14 cellular contexts compared by ENCODE assay signal in genomic region chr5:68428232-68428811, GRCh38.
"Had no signal": no experiment of that assay in that cellular context is flagged by ENCODE, and none has a peak within 500 bp of the region (broad histone marks: within the 10 kb centered on the region; RNA-seq: fewer than 3 reads in every experiment).

No MANE protein-coding gene starts in this region.

- H3K27ac Mint-ChIP-seq: activated naive CD8-positive, alpha-beta T cell treated with anti-CD3 and anti-CD28 coated beads for 36 hours; stimulated activated memory B cell treated with anti-CD40 and anti-IgM and Interleukin-4, amounts not matched to agents 10 μg/mL and 1 μg/mL and 100 μg/mL, for 72 hours had no signal

- H3K4me2 ChIP-seq: smooth muscle cell had no signal

- H3K27me3 Mint-ChIP-seq: activated naive CD8-positive, alpha-beta T cell treated with anti-CD3 and anti-CD28 coated beads for 36 hours; stimulated activated memory B cell treated with anti-CD40 and anti-IgM and Interleukin-4, amounts not matched to agents 10 μg/mL and 1 μg/mL and 100 μg/mL, for 72 hours had no signal

- ATAC-seq: activated T-cell treated with anti-CD3 and anti-CD28 coated beads, Interleukin-2, amount 50 U/mL, for 4 hours; heart right ventricle; stimulated activated memory B cell treated with anti-CD40 and anti-IgM and Interleukin-4, amounts not matched to agents 10 μg/mL and 1 μg/mL and 100 μg/mL, for 72 hours had no signal

- H3K27me3 ChIP-seq: heart right ventricle, neutrophil, right atrium auricular region, transverse colon had no signal

- H3K36me3 ChIP-seq: heart right ventricle, left ventricle myocardium inferior, neutrophil, right atrium auricular region, transverse colon had no signal

- H3K4me3 ChIP-seq: heart right ventricle, left ventricle myocardium inferior, right atrium auricular region, smooth muscle cell, transverse colon had no signal

- DNase-seq: activated CD4-positive, alpha-beta T cell treated with anti-CD3 and anti-CD28 coated beads for 1 hour; activated CD4-positive, alpha-beta T cell treated with anti-CD3 and anti-CD28 coated beads, Interleukin-2, amount 50 U/mL, for 48 hours; activated gamma-delta T cell; activated naive CD8-positive, alpha-beta T cell treated with anti-CD3 and anti-CD28 coated beads for 36 hours; activated T-cell treated with anti-CD3 and anti-CD28 coated beads, Interleukin-2, amount 50 U/mL, for 4 hours; foreskin melanocyte; heart right ventricle; kidney; left ventricle myocardium inferior; transverse colon had no signal

- H3K4me3 Mint-ChIP-seq: activated naive CD8-positive, alpha-beta T cell treated with anti-CD3 and anti-CD28 coated beads for 36 hours; activated T-cell treated with anti-CD3 and anti-CD28 coated beads, Interleukin-2, amount 50 U/mL, for 4 hours; stimulated activated memory B cell treated with anti-CD40 and anti-IgM and Interleukin-4, amounts not matched to agents 10 μg/mL and 1 μg/mL and 100 μg/mL, for 72 hours had no signal

- H3K9me3 ChIP-seq: heart right ventricle, left ventricle myocardium inferior, neutrophil, right atrium auricular region, transverse colon had no signal

- H3K36me3 Mint-ChIP-seq: activated naive CD8-positive, alpha-beta T cell treated with anti-CD3 and anti-CD28 coated beads for 36 hours; stimulated activated memory B cell treated with anti-CD40 and anti-IgM and Interleukin-4, amounts not matched to agents 10 μg/mL and 1 μg/mL and 100 μg/mL, for 72 hours had no signal

- H3K9me3 Mint-ChIP-seq: activated naive CD8-positive, alpha-beta T cell treated with anti-CD3 and anti-CD28 coated beads for 36 hours; activated T-cell treated with anti-CD3 and anti-CD28 coated beads, Interleukin-2, amount 50 U/mL, for 4 hours; stimulated activated memory B cell treated with anti-CD40 and anti-IgM and Interleukin-4, amounts not matched to agents 10 μg/mL and 1 μg/mL and 100 μg/mL, for 72 hours had no signal

- H3K27ac ChIP-seq: heart right ventricle, left ventricle myocardium inferior, neutrophil, right atrium auricular region, transverse colon had no signal
